Comparison of ENCODE assay signal across 20 cellular contexts in the genomic region with DNA sequence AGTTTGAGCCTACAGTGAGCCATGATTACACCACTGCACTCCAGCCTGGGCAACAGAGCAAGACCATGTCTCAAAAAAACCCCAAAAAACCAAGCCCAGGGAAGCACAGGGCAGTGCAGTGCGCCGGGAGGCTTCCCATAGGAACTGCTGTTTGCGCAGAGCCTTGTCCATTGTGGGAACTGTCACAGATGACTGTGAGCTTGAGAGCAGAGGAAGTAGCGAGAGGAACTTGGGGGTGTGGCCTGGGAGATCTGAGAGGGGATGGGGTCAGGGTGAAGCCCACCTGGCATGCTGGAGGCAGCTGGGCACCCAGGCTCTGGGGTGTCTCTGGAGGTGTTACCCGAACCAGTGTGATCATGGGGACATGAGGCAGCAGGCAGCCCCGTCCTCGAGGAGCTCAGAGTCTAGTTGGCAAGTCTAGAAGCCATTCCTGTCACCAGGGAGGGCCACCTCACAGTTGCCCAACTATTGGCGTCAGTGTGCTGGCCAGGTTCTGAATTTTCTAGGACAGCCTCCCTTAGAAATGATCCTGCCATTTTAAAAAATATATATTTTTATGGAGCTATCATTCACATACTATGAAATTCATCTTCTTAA. TPM values are rescaled to one million over a fixed set of nuclear protein-coding genes. Genes with fewer than 3 reads are reported as not detected.
DNase-seq lines count a peak whose midpoint lies in the region; ATAC-seq, FAIRE-seq and TF ChIP-seq lines count a peak whose summit lies in the region.
"Had no signal": no experiment of that assay in that cellular context is flagged by ENCODE, and none has a peak within 500 bp of the region (broad histone marks: within the 10 kb centered on the region; RNA-seq: fewer than 3 reads in every experiment).

No MANE protein-coding gene starts in this region.

- no peak overlapping the region for H2BK5ac ChIP-seq in H1 (ENCODE audit: low read depth, low read length)

- H3K23ac ChIP-seq in H1 (ENCODE audit: insufficient read length): no peak overlapping the region

- FAIRE-seq in H1 (lab: Jason Lieb, UNC): no peak
- FAIRE-seq: TTC549 had no signal

- no peaks in the 10 kb centered on the region for H3K23me2 ChIP-seq in H1 (ENCODE audit: low read depth, low read length)

- no peak overlapping the region for H2BK120ac ChIP-seq in H1 (replicated peaks; ENCODE audit: low read depth, low read length)

- H3K9me3 ChIP-seq in BLaER1 treated with 17β-estradiol and CSF1 and Interleukin-3, amounts not matched to agents 10 nM and 100 nM (replicated peaks in 1 of 11): no peaks in the 10 kb centered on the region
- H3K9me3 ChIP-seq in GM23248 (ENCODE audit: low read depth): no peaks in the 10 kb centered on the region
- no peaks in the 10 kb centered on the region for H3K9me3 ChIP-seq in H1 (ENCODE audit: insufficient read depth in 2 of 2, low read depth in 1 of 2, low read length in 1 of 2)
- H3K9me3 ChIP-seq in osteoblast (ENCODE audit: low read depth, low read length): no peaks in the 10 kb centered on the region

- no peak overlapping the region for H2BK15ac ChIP-seq in H1 (ENCODE audit: low read length)

- H3K18ac ChIP-seq in H1 (ENCODE audit: extremely low read depth, low read length): no peak overlapping the region

- no peaks in the 10 kb centered on the region for H3K9me2 ChIP-seq in GM23248 (ENCODE audit: insufficient read depth)

- H4K5ac ChIP-seq in H1 (ENCODE audit: insufficient read length, low read depth, low read length): no peak overlapping the region

- H3K4me3 Mint-ChIP-seq in activated naive CD8-positive, alpha-beta T cell treated with anti-CD3 and anti-CD28 coated beads for 36 hours: no peak overlapping the region
- H3K4me3 Mint-ChIP-seq in activated CD4-positive, alpha-beta T cell treated with anti-CD3 and anti-CD28 coated beads, Interleukin-2, amount 10 ng/mL, durations not matched to agents 24 days and 14 days: no peak overlapping the region

- 74 to 78% methylated on average over 8 of the region's 8 CpGs for WGBS in GM23248 (ENCODE audit: low coverage in 1 of 2, low lambda C conversion rate in 2 of 2, missing lambda C conversion rate in 2 of 2), 2 experiments
- 92% methylated on average over 8 of the region's 8 CpGs; no CpG with 5 or more reads in 1 of the 2 experiments for WGBS in H1 (ENCODE audit: extremely low coverage in 1 of 2, insufficient coverage in 1 of 2, insufficient read length in 1 of 2, insufficient replicate concordance in 2 of 2, low coverage in 1 of 2, low lambda C conversion rate in 2 of 2, missing lambda C conversion rate in 1 of 2), 2 experiments

- no peaks in the 10 kb centered on the region for H3K27me3 Mint-ChIP-seq in activated naive CD8-positive, alpha-beta T cell treated with anti-CD3 and anti-CD28 coated beads for 36 hours
- H3K27me3 Mint-ChIP-seq in activated CD4-positive, alpha-beta T cell treated with anti-CD3 and anti-CD28 coated beads, Interleukin-2, amount 10 ng/mL, durations not matched to agents 24 days and 14 days: no peaks in the 10 kb centered on the region

- POLR2A ChIA-PET in H1 (lab: Charles Lee; ENCODE audit: partially characterized antibody): interaction anchor here (1.3 to 2.3 kb wide), 2 partner anchors 11 to 115 kb away, joined by 3 to 11 read pairs; partner anchors contain the start of gene KDM4B

- ATAC-seq in GM19397 (IDR thresholded peaks at IDR 0.05; ENCODE audit: unreplicated experiment): no peak
- ATAC-seq: Panc1 had no signal

- no peak for TF ChIP-seq EP300 in H1 (IDR thresholded peaks at IDR 0.05; ENCODE audit: borderline replicate concordance in 1 of 2, low read depth in 2 of 2, low read length in 2 of 2)

- no peak overlapping the region for H3K27ac Mint-ChIP-seq in activated naive CD8-positive, alpha-beta T cell treated with anti-CD3 and anti-CD28 coated beads for 36 hours
- no peak overlapping the region for H3K27ac Mint-ChIP-seq in activated CD4-positive, alpha-beta T cell treated with anti-CD3 and anti-CD28 coated beads, Interleukin-2, amount 10 ng/mL, durations not matched to agents 24 days and 14 days

- CTCF ChIA-PET in H1 (lab: Charles Lee; ENCODE audit: partially characterized antibody): interaction anchor here (0.9 to 2.6 kb wide), 12 partner anchors 8 to 170 kb away, joined by 3 to 11 read pairs (median 4); no protein-coding TSS in a partner anchor

- TF ChIP-seq POLR2A in H1 (IDR thresholded peaks at IDR 0.05; ENCODE audit: control extremely low read depth in 1 of 2, low read depth in 2 of 2, low read length in 2 of 2): no peak

- TF ChIP-seq RAD21 in H1 (IDR thresholded peaks at IDR 0.05 in 1 of 2, conservative IDR thresholded peaks at IDR 0.05 in 1 of 2; ENCODE audit: low read depth in 2 of 2, low read length in 2 of 2): no peak

- TF ChIP-seq CTCF in H1 (IDR thresholded peaks at IDR 0.05; ENCODE audit: control extremely low read depth in 1 of 3, insufficient read depth in 1 of 3, low read depth in 1 of 3, low read length in 3 of 3) (no peak), osteoblast (IDR thresholded peaks at IDR 0.05; ENCODE audit: extremely low read depth, low read depth, low read length) (no peak)

- H3K4me2 ChIP-seq in BLaER1 treated with 17β-estradiol and CSF1 and Interleukin-3, amounts not matched to agents 10 nM and 100 nM: peak overlapping the region; percentile 87 to 100 (median 98)
- H3K4me2 ChIP-seq in GM23248 (ENCODE audit: unreplicated experiment): no peak overlapping the region
- H3K4me2 ChIP-seq in H1 (ENCODE audit: insufficient read depth in 1 of 2, low read depth in 2 of 2, low read length in 2 of 2): no peak overlapping the region
- no peak overlapping the region for H3K4me2 ChIP-seq in osteoblast (ENCODE audit: insufficient read depth, low read length)
- H3K4me2 ChIP-seq: KMS-11 had no signal

- H2AFZ ChIP-seq in GM23248 (no peak overlapping the region), H1 (ENCODE audit: low read length) (no peak overlapping the region), osteoblast (ENCODE audit: low read length) (no peak overlapping the region)
- H2AFZ ChIP-seq: parathyroid adenoma had no signal

- no peak overlapping the region for H4K8ac ChIP-seq in H1 (ENCODE audit: extremely low read depth, insufficient read depth, low read length)

- H3K9ac ChIP-seq in BLaER1 treated with 17β-estradiol and CSF1 and Interleukin-3, amounts not matched to agents 10 nM and 100 nM: peak overlapping the region in 10 of 11 experiments; percentile 4 to 52 (median 36); a peak in 10 of 22 replicates
- no peak overlapping the region; the same call in 1 of the 2 replicates for H3K9ac ChIP-seq in GM23248
- H3K9ac ChIP-seq in H1 (replicated peaks in 1 of 4; ENCODE audit: extremely low read depth in 1 of 4, low read depth in 3 of 4, low read length in 3 of 4): no peak overlapping the region
- H3K9ac ChIP-seq: KMS-11, parathyroid adenoma had no signal

- H4K91ac ChIP-seq in H1 (replicated peaks; ENCODE audit: insufficient read length, low read length): no peak overlapping the region

- peaks cover 27% of the 10 kb centered on the region for H3F3A ChIP-seq in GM23248 (ENCODE audit: insufficient read depth)

- H3K9me3 Mint-ChIP-seq in activated naive CD8-positive, alpha-beta T cell treated with anti-CD3 and anti-CD28 coated beads for 36 hours: no peaks in the 10 kb centered on the region
- H3K9me3 Mint-ChIP-seq in activated CD4-positive, alpha-beta T cell treated with anti-CD3 and anti-CD28 coated beads, Interleukin-2, amount 10 ng/mL, durations not matched to agents 24 days and 14 days: no peaks in the 10 kb centered on the region

- in situ Hi-C loops in GM23248 (cut with MboI): no loop called here

- H3K56ac ChIP-seq in H1 (replicated peaks; ENCODE audit: insufficient read length, low read depth, low read length): no peak overlapping the region

- H3K4me1 ChIP-seq in BLaER1 treated with 17β-estradiol and CSF1 and Interleukin-3, amounts not matched to agents 10 nM and 100 nM: peaks cover 87 to 96% (median 94%) of the 10 kb centered on the region in 10 experiments
- H3K4me1 ChIP-seq in GM23248 (ENCODE audit: insufficient read depth): peaks cover 41% of the 10 kb centered on the region
- peaks cover 0 to 10% (median 4%) of the 10 kb centered on the region in 4 experiments; a peak in 4 of 7 replicates for H3K4me1 ChIP-seq in H1 (replicated peaks in 1 of 4; ENCODE audit: control insufficient read depth in 3 of 4, insufficient read depth in 4 of 4, low read length in 3 of 4)
- H3K4me1 ChIP-seq in osteoblast (ENCODE audit: insufficient read depth, low read length): peaks cover 26% of the 10 kb centered on the region

- peaks cover 3% of the 10 kb centered on the region for H3K36me3 Mint-ChIP-seq in activated naive CD8-positive, alpha-beta T cell treated with anti-CD3 and anti-CD28 coated beads for 36 hours
- H3K36me3 Mint-ChIP-seq in activated CD4-positive, alpha-beta T cell treated with anti-CD3 and anti-CD28 coated beads, Interleukin-2, amount 10 ng/mL, durations not matched to agents 24 days and 14 days (ENCODE audit: low read depth): peaks cover 17% of the 10 kb centered on the region

- DNase-seq in GM23248 (no peak), H1 (ENCODE audit: low read depth in 1 of 2, low spot score in 2 of 2) (no peak), osteoblast (ENCODE audit: insufficient read length, low spot score, missing footprints) (peak; percentile 53), amygdala (lab: John Stamatoyannopoulos, UW) (no peak)
- no peak for DNase-seq in activated naive CD8-positive, alpha-beta T cell treated with anti-CD3 and anti-CD28 coated beads for 36 hours
- DNase-seq in activated CD4-positive, alpha-beta T cell treated with anti-CD3 and anti-CD28 coated beads, Interleukin-2, amount 10 ng/mL, durations not matched to agents 24 days and 14 days: no peak
- DNase-seq: activated CD4-positive, alpha-beta T cell treated with anti-CD3 and anti-CD28 coated beads, Interleukin-2, amount 50 U/mL, for 1 hour; activated naive CD4-positive, alpha-beta T cell; GDM1; NCI-H1092 treated with DMSO at 0.1 percent for 48 hours; NCI-H2171; NCI-H748 treated with DMSO at 0.1 percent for 48 hours; stimulated activated CD4-positive, alpha-beta T cell treated with anti-CD3 and anti-CD28 coated beads, Interleukin-4, amount 100 ng/mL, for 1 hour had no signal

- peak overlapping the region in 9 of 11 experiments; percentile 2 to 85 (median 33); a peak in 12 of 22 replicates for H3K27ac ChIP-seq in BLaER1 treated with 17β-estradiol and CSF1 and Interleukin-3, amounts not matched to agents 10 nM and 100 nM
- H3K27ac ChIP-seq in GM23248 (peak overlapping the region; percentile 94), H1 (ENCODE audit: low read depth, low read length) (no peak overlapping the region), osteoblast (ENCODE audit: low read depth, low read length) (no peak overlapping the region)
- H3K27ac ChIP-seq: epithelial cell of prostate, KMS-11, parathyroid adenoma had no signal

- H3K36me3 ChIP-seq in BLaER1 treated with 17β-estradiol and CSF1 and Interleukin-3, amounts not matched to agents 10 nM and 100 nM: peaks cover 0 to 29% (median 7%) of the 10 kb centered on the region in 11 experiments; a peak in 10 of 22 replicates
- H3K36me3 ChIP-seq in GM23248 (ENCODE audit: low read depth): no peaks in the 10 kb centered on the region
- peaks cover 0 to 4% (median 0%) of the 10 kb centered on the region in 4 experiments; a peak in 2 of 8 replicates for H3K36me3 ChIP-seq in H1 (ENCODE audit: control insufficient read depth in 2 of 4, insufficient read depth in 4 of 4, low read length in 3 of 4)
- no peaks in the 10 kb centered on the region for H3K36me3 ChIP-seq in osteoblast (ENCODE audit: insufficient read depth, low read length)

- H3K4me1 Mint-ChIP-seq in activated naive CD8-positive, alpha-beta T cell treated with anti-CD3 and anti-CD28 coated beads for 36 hours: peaks cover 18% of the 10 kb centered on the region
- peaks cover 11% of the 10 kb centered on the region for H3K4me1 Mint-ChIP-seq in activated CD4-positive, alpha-beta T cell treated with anti-CD3 and anti-CD28 coated beads, Interleukin-2, amount 10 ng/mL, durations not matched to agents 24 days and 14 days

- peaks cover 28% of the 10 kb centered on the region for H3K79me1 ChIP-seq in H1 (ENCODE audit: low read depth, low read length)

- H2BK20ac ChIP-seq in H1 (ENCODE audit: low read length): no peak overlapping the region

- no peak overlapping the region for H3K4me3 ChIP-seq in BLaER1 treated with 17β-estradiol and CSF1 and Interleukin-3, amounts not matched to agents 10 nM and 100 nM
- H3K4me3 ChIP-seq in GM23248 (no peak overlapping the region), H1 (ENCODE audit: extremely low read depth in 1 of 4, insufficient read depth in 2 of 4, low read depth in 3 of 4, low read length in 4 of 4) (no peak overlapping the region), osteoblast (ENCODE audit: insufficient read depth, low read length) (no peak overlapping the region)

- no peak overlapping the region for H3K14ac ChIP-seq in H1 (ENCODE audit: insufficient read length)

- H3K79me2 ChIP-seq in GM23248 (ENCODE audit: insufficient read depth) (peaks cover 93% of the 10 kb centered on the region), H1 (ENCODE audit: control insufficient read depth in 1 of 2, insufficient read depth in 2 of 2, low read length in 2 of 2) (peaks cover 0 to 75% of the 10 kb centered on the region in 2 experiments; a peak in 2 of 4 replicates), osteoblast (ENCODE audit: insufficient read depth, low read length) (peaks cover 89% of the 10 kb centered on the region)

- H3K27me3 ChIP-seq in BLaER1 treated with 17β-estradiol and CSF1 and Interleukin-3, amounts not matched to agents 10 nM and 100 nM: no peaks in the 10 kb centered on the region
- H3K27me3 ChIP-seq in GM23248 (replicated peaks; ENCODE audit: insufficient read depth): no peaks in the 10 kb centered on the region
- no peaks in the 10 kb centered on the region for H3K27me3 ChIP-seq in H1 (replicated peaks in 1 of 4; ENCODE audit: control insufficient read depth in 3 of 4, extremely low read depth in 1 of 4, insufficient read depth in 3 of 4, low read length in 3 of 4)
- H3K27me3 ChIP-seq in osteoblast (ENCODE audit: insufficient read depth, low read length): no peaks in the 10 kb centered on the region

- no peak overlapping the region for H2BK12ac ChIP-seq in H1 (ENCODE audit: low read depth, low read length)

- no peak overlapping the region for H3K4ac ChIP-seq in H1 (replicated peaks; ENCODE audit: insufficient read length, low read depth, low read length)

- peaks cover 63 to 100% (median 100%) of the 10 kb centered on the region in 11 experiments for H4K20me1 ChIP-seq in BLaER1 treated with 17β-estradiol and CSF1 and Interleukin-3, amounts not matched to agents 10 nM and 100 nM
- H4K20me1 ChIP-seq in GM23248 (ENCODE audit: insufficient read depth) (no peaks in the 10 kb centered on the region), H1 (replicated peaks in 1 of 2; ENCODE audit: control insufficient read depth in 1 of 2, insufficient read depth in 2 of 2, low read length in 2 of 2) (peaks cover 16 to 25% of the 10 kb centered on the region in 2 experiments), osteoblast (ENCODE audit: insufficient read depth, low read length) (peaks cover 62% of the 10 kb centered on the region)

- intact Hi-C loops in activated CD4-positive, alpha-beta T cell treated with anti-CD3 and anti-CD28 coated beads, Interleukin-2, amount 10 ng/mL, durations not matched to agents 24 days and 14 days (cut with micrococcal nuclease): loop anchor here (10.0 kb wide), 1 partner anchor 45 kb away; no protein-coding TSS in a partner anchor

- H2AK5ac ChIP-seq in H1 (ENCODE audit: low read depth, low read length): 0 out of 2 replicates have a peak overlapping the region, but pooled peaks have one; percentile 53

RNA-seq across cellular contexts. Expression of gene KDM4B, which starts 10.4 kb away (rescaled TPM):
- total RNA-seq in GM23248 (2014; rRNA removed; shearing (Covaris generic)): 20.5 and 28.7 TPM in 2 replicates
- polyA plus RNA-seq in GM23248 (2016; fragmentation: Nextera tagmentation; extraction: Ambion mirVana): 13.3 and 14.8 TPM in 2 replicates
- total RNA-seq in H1 (2021; fragmentation: NEBNext Ultra II Directional; extraction: Animal tissue kit (Norgen Biotek cat#: 25700)): 31.9 and 32.8 TPM in 2 replicates
- 12.0 and 21.1 TPM in 2 replicates for polyA plus RNA-seq in H1 (2011; rRNA removed)
- polyA plus RNA-seq in H1 (2011; cell fraction: cytosol; rRNA removed): 16.6 TPM
- 36.4 TPM for polyA plus RNA-seq in H1 (2011; cell fraction: nucleus; rRNA removed)
- polyA plus RNA-seq in H1 (2012, experiment 1 of 2): 15.0 to 22.8 TPM (median 19.6 TPM) in 4 replicates
- polyA plus RNA-seq in H1 (2012, experiment 2 of 2): 17.0 TPM
- 13.3 TPM for polyA plus RNA-seq in H1 (2013, experiment 1 of 2)
- polyA plus RNA-seq in H1 (2013, experiment 2 of 2): 12.3 TPM
- 18.7 and 23.6 TPM in 2 replicates for polyA minus RNA-seq in H1 (2011; rRNA and poly(A)+ RNA removed)
- 26.2 TPM for polyA minus RNA-seq in H1 (2011; cell fraction: cytosol; rRNA and poly(A)+ RNA removed)
- 44.4 TPM for polyA minus RNA-seq in H1 (2011; cell fraction: nucleus; rRNA and poly(A)+ RNA removed)
- total RNA-seq in osteoblast: 19.7 and 22.1 TPM in 2 replicates
- total RNA-seq in activated naive CD8-positive, alpha-beta T cell treated with anti-CD3 and anti-CD28 coated beads for 36 hours: 10 to 100 TPM; 29.4 to 31.3 TPM
- 49.2 and 52.0 TPM in 2 replicates for total RNA-seq in activated CD4-positive, alpha-beta T cell treated with anti-CD3 and anti-CD28 coated beads, Interleukin-2, amount 10 ng/mL, durations not matched to agents 24 days and 14 days

Comparison
In these comparisons a context has a peak if more than half of its experiments do, and no peak if none do; other contexts are left out.
1. H3K27ac ChIP-seq: peak in BLaER1 treated with 17β-estradiol and CSF1 and Interleukin-3, amounts not matched to agents 10 nM and 100 nM (9 of 11) and GM23248 (single experiment); none in H1 (single experiment) and osteoblast (single experiment).
2. H3K4me2 ChIP-seq: peak in BLaER1 treated with 17β-estradiol and CSF1 and Interleukin-3, amounts not matched to agents 10 nM and 100 nM (11 of 11); none in GM23248 (single experiment), H1 (0 of 2) and osteoblast (single experiment).
3. H3K9ac ChIP-seq: peak in BLaER1 treated with 17β-estradiol and CSF1 and Interleukin-3, amounts not matched to agents 10 nM and 100 nM (10 of 11); none in GM23248 (single experiment) and H1 (0 of 4).